1 cellular context compared by ENCODE assay signal in the genomic region with DNA sequence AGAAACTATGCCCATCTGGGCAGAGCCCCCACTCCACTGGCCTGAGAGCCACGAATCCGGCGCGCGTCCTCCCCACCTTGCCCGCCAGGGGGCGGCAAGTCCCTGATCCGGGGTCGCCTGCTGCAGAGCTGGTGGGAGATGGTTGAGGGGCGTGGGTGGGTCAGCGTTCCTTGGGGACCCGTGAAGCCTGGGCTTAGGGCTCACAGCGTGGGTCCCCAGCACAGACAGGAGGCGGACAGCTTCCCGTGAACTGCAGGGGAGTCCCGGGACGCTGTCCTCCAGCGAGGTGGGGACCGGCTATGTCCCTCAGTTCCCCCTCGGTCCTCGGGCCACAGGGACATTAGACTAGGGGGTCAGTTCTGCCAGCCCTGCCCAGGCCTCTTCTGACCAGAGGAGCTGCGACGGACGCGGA.
TF ChIP-seq lines count a peak whose summit lies in the region.

No MANE protein-coding gene starts in this region.

TF ChIP-seq in WTC11, 78 proteins besides CTCF, POLR2A, EP300 and RAD21 (continued from another document):
- TF ChIP-seq KAT7 (CRISPR knock-in tag; IDR thresholded peaks at IDR 0.05; ENCODE audit: borderline replicate concordance) = 0 out of 2 replicates have a peak, but pooled peaks have one; percentile 83
- TF ChIP-seq, protein P1, sequence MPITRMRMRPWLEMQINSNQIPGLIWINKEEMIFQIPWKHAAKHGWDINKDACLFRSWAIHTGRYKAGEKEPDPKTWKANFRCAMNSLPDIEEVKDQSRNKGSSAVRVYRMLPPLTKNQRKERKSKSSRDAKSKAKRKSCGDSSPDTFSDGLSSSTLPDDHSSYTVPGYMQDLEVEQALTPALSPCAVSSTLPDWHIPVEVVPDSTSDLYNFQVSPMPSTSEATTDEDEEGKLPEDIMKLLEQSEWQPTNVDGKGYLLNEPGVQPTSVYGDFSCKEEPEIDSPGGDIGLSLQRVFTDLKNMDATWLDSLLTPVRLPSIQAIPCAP (CRISPR knock-in tag; IDR thresholded peaks at IDR 0.05) = peak; percentile 45; the same call in 1 of the 2 replicates
- TF ChIP-seq, protein P2, sequence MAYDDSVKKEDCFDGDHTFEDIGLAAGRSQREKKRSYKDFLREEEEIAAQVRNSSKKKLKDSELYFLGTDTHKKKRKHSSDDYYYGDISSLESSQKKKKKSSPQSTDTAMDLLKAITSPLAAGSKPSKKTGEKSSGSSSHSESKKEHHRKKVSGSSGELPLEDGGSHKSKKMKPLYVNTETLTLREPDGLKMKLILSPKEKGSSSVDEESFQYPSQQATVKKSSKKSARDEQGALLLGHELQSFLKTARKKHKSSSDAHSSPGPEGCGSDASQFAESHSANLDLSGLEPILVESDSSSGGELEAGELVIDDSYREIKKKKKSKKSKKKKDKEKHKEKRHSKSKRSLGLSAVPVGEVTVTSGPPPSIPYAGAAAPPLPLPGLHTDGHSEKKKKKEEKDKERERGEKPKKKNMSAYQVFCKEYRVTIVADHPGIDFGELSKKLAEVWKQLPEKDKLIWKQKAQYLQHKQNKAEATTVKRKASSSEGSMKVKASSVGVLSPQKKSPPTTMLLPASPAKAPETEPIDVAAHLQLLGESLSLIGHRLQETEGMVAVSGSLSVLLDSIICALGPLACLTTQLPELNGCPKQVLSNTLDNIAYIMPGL (CRISPR knock-in tag; IDR thresholded peaks at IDR 0.05) = no peak
- no peak for TF ChIP-seq FOXK1 (CRISPR knock-in tag; IDR thresholded peaks at IDR 0.05)
- TF ChIP-seq, protein P3, sequence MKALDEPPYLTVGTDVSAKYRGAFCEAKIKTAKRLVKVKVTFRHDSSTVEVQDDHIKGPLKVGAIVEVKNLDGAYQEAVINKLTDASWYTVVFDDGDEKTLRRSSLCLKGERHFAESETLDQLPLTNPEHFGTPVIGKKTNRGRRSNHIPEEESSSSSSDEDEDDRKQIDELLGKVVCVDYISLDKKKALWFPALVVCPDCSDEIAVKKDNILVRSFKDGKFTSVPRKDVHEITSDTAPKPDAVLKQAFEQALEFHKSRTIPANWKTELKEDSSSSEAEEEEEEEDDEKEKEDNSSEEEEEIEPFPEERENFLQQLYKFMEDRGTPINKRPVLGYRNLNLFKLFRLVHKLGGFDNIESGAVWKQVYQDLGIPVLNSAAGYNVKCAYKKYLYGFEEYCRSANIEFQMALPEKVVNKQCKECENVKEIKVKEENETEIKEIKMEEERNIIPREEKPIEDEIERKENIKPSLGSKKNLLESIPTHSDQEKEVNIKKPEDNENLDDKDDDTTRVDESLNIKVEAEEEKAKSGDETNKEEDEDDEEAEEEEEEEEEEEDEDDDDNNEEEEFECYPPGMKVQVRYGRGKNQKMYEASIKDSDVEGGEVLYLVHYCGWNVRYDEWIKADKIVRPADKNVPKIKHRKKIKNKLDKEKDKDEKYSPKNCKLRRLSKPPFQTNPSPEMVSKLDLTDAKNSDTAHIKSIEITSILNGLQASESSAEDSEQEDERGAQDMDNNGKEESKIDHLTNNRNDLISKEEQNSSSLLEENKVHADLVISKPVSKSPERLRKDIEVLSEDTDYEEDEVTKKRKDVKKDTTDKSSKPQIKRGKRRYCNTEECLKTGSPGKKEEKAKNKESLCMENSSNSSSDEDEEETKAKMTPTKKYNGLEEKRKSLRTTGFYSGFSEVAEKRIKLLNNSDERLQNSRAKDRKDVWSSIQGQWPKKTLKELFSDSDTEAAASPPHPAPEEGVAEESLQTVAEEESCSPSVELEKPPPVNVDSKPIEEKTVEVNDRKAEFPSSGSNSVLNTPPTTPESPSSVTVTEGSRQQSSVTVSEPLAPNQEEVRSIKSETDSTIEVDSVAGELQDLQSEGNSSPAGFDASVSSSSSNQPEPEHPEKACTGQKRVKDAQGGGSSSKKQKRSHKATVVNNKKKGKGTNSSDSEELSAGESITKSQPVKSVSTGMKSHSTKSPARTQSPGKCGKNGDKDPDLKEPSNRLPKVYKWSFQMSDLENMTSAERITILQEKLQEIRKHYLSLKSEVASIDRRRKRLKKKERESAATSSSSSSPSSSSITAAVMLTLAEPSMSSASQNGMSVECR (CRISPR knock-in tag; IDR thresholded peaks at IDR 0.05; ENCODE audit: borderline replicate concordance) = 0 out of 2 replicates have a peak, but pooled peaks have one; percentile 78
